ENCODE assay signal across 1 cellular context in the genomic region with DNA sequence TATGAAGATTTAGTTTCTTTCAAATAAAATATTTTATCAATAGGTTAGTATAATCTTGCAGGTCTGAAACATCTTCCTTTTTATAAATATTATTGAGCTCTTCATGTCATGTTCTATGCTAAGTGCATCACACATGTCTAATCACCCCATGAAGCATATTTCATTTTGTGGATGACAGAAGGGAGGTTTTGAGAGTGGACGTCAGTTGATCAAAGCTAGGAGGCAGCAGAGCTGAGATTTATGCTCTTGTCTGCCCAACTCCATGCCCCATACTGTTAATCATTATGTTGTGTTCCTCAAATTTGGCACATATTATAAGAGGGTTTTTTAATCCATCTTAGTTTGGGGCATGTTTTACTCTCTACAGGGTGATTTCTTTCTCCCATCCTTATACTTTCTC.
TF ChIP-seq lines count a peak whose summit lies in the region.

No MANE protein-coding gene starts in this region.

TF ChIP-seq in HepG2, 621 proteins besides CTCF, POLR2A, EP300 and RAD21 (continued from another document):
- TF ChIP-seq, protein P1, sequence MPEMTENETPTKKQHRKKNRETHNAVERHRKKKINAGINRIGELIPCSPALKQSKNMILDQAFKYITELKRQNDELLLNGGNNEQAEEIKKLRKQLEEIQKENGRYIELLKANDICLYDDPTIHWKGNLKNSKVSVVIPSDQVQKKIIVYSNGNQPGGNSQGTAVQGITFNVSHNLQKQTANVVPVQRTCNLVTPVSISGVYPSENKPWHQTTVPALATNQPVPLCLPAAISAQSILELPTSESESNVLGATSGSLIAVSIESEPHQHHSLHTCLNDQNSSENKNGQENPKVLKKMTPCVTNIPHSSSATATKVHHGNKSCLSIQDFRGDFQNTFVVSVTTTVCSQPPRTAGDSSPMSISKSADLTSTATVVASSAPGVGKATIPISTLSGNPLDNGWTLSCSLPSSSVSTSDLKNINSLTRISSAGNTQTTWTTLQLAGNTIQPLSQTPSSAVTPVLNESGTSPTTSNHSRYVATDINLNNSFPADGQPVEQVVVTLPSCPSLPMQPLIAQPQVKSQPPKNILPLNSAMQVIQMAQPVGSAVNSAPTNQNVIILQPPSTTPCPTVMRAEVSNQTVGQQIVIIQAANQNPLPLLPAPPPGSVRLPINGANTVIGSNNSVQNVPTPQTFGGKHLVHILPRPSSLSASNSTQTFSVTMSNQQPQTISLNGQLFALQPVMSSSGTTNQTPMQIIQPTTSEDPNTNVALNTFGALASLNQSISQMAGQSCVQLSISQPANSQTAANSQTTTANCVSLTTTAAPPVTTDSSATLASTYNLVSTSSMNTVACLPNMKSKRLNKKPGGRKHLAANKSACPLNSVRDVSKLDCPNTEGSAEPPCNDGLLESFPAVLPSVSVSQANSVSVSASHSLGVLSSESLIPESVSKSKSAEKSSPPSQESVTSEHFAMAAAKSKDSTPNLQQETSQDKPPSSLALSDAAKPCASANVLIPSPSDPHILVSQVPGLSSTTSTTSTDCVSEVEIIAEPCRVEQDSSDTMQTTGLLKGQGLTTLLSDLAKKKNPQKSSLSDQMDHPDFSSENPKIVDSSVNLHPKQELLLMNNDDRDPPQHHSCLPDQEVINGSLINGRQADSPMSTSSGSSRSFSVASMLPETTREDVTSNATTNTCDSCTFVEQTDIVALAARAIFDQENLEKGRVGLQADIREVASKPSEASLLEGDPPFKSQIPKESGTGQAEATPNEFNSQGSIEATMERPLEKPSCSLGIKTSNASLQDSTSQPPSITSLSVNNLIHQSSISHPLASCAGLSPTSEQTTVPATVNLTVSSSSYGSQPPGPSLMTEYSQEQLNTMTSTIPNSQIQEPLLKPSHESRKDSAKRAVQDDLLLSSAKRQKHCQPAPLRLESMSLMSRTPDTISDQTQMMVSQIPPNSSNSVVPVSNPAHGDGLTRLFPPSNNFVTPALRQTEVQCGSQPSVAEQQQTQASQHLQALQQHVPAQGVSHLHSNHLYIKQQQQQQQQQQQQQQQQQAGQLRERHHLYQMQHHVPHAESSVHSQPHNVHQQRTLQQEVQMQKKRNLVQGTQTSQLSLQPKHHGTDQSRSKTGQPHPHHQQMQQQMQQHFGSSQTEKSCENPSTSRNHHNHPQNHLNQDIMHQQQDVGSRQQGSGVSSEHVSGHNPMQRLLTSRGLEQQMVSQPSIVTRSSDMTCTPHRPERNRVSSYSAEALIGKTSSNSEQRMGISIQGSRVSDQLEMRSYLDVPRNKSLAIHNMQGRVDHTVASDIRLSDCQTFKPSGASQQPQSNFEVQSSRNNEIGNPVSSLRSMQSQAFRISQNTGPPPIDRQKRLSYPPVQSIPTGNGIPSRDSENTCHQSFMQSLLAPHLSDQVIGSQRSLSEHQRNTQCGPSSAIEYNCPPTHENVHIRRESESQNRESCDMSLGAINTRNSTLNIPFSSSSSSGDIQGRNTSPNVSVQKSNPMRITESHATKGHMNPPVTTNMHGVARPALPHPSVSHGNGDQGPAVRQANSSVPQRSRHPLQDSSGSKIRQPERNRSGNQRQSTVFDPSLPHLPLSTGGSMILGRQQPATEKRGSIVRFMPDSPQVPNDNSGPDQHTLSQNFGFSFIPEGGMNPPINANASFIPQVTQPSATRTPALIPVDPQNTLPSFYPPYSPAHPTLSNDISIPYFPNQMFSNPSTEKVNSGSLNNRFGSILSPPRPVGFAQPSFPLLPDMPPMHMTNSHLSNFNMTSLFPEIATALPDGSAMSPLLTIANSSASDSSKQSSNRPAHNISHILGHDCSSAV (CRISPR knock-in tag; IDR thresholded peaks at IDR 0.05; ENCODE audit: borderline replicate concordance) = no peak
- TF ChIP-seq MXD1 (CRISPR knock-in tag; IDR thresholded peaks at IDR 0.05) = no peak
- TF ChIP-seq HNRNPL (IDR thresholded peaks at IDR 0.05; ENCODE audit: low read depth, low read length) = no peak
- no peak for TF ChIP-seq SMYD3 (CRISPR knock-in tag; IDR thresholded peaks at IDR 0.05)
- no peak for TF ChIP-seq ZNF660 (CRISPR knock-in tag; IDR thresholded peaks at IDR 0.05; ENCODE audit: borderline replicate concordance, low read depth)
- TF ChIP-seq HNRNPK (IDR thresholded peaks at IDR 0.05; ENCODE audit: low read depth, low read length, poor library complexity, severe bottlenecking) = no peak
- TF ChIP-seq ZNF101 (CRISPR knock-in tag; IDR thresholded peaks at IDR 0.05; ENCODE audit: borderline replicate concordance, low read depth) = no peak
- no peak for TF ChIP-seq SRSF4 (IDR thresholded peaks at IDR 0.05; ENCODE audit: low read depth, low read length, poor library complexity, severe bottlenecking)
- TF ChIP-seq ZNF557 (CRISPR knock-in tag; IDR thresholded peaks at IDR 0.05) = no peak
- TF ChIP-seq SNRNP70 (IDR thresholded peaks at IDR 0.05; ENCODE audit: low read depth, low read length) = no peak
- TF ChIP-seq, protein P2, sequence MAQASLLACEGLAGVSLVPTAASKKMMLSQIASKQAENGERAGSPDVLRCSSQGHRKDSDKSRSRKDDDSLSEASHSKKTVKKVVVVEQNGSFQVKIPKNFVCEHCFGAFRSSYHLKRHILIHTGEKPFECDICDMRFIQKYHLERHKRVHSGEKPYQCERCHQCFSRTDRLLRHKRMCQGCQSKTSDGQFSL (CRISPR knock-in tag; IDR thresholded peaks at IDR 0.05) = no peak
